Comparison of ENCODE assay signal across 1 cellular context in genomic region chr17:72403713-72404209, GRCh38.
A peak's percentile ranks its signal among the peaks of the same experiment; 100 is the strongest.
TF ChIP-seq lines count a peak whose summit lies in the region.

No MANE protein-coding gene starts in this region.

TF ChIP-seq in HepG2, 621 proteins besides CTCF, POLR2A, EP300 and RAD21 (continued from another document and continues in another):
- TF ChIP-seq TCF7L2 (IDR thresholded peaks at IDR 0.05; ENCODE audit: low read depth, low read length) (peak; percentile 83; the same call in 1 of the 2 replicates), KDM5B (CRISPR knock-in tag; IDR thresholded peaks at IDR 0.05; ENCODE audit: borderline replicate concordance) (no peak), POGZ (CRISPR knock-in tag; IDR thresholded peaks at IDR 0.05) (peak; percentile 95), ZNF225 (CRISPR knock-in tag; IDR thresholded peaks at IDR 0.05) (no peak), SNAPC4 (CRISPR knock-in tag; IDR thresholded peaks at IDR 0.05) (no peak), RNF2 (conservative IDR thresholded peaks at IDR 0.05; ENCODE audit: low read depth) (no peak), ZNF441 (CRISPR knock-in tag; IDR thresholded peaks at IDR 0.05; ENCODE audit: borderline replicate concordance) (no peak), HNF1A (IDR thresholded peaks at IDR 0.05; ENCODE audit: low read depth) (peak; percentile 98), HNF1A (CRISPR knock-in tag; IDR thresholded peaks at IDR 0.05; ENCODE audit: borderline replicate concordance) (peak; percentile 99), RXRA (CRISPR knock-in tag; IDR thresholded peaks at IDR 0.05) (peak; percentile 85; the same call in 1 of the 2 replicates), ISL2 (CRISPR knock-in tag; IDR thresholded peaks at IDR 0.05) (peak; percentile 99), NRL (CRISPR knock-in tag; IDR thresholded peaks at IDR 0.05; ENCODE audit: borderline replicate concordance) (no peak), THYN1 (CRISPR knock-in tag; IDR thresholded peaks at IDR 0.05; ENCODE audit: borderline replicate concordance, low read depth) (no peak), ZNF792 (CRISPR knock-in tag; IDR thresholded peaks at IDR 0.05) (peak; percentile 89), SRSF9 (IDR thresholded peaks at IDR 0.05; ENCODE audit: borderline replicate concordance, insufficient read depth, low read depth, low read length, poor library complexity, severe bottlenecking) (no peak), DBP (CRISPR knock-in tag; IDR thresholded peaks at IDR 0.05; ENCODE audit: not compliant biosample characterization) (no peak), ZNF687 (CRISPR knock-in tag; IDR thresholded peaks at IDR 0.05) (peak; percentile 15; the same call in 1 of the 2 replicates), PAWR (CRISPR knock-in tag; IDR thresholded peaks at IDR 0.05; ENCODE audit: borderline replicate concordance) (no peak), PAX8 (CRISPR knock-in tag; IDR thresholded peaks at IDR 0.05; ENCODE audit: borderline replicate concordance) (no peak), KDM5A (IDR thresholded peaks at IDR 0.05; ENCODE audit: borderline replicate concordance, low read length) (no peak; the same call in 1 of the 2 replicates), NR2F1 (CRISPR knock-in tag; IDR thresholded peaks at IDR 0.05) (peak in 1 of 2 experiments; percentile 53; a peak in 1 of 4 replicates), NFKB2 (CRISPR knock-in tag; IDR thresholded peaks at IDR 0.05; ENCODE audit: borderline replicate concordance) (no peak), ZKSCAN5 (CRISPR knock-in tag; IDR thresholded peaks at IDR 0.05) (no peak), ATF3 (CRISPR knock-in tag; IDR thresholded peaks at IDR 0.05) (peak; percentile 67), TMF1 (CRISPR knock-in tag; IDR thresholded peaks at IDR 0.05; ENCODE audit: low read depth) (no peak), HNRNPK (IDR thresholded peaks at IDR 0.05; ENCODE audit: low read depth, low read length, poor library complexity, severe bottlenecking) (no peak), ZNF562 (CRISPR knock-in tag; IDR thresholded peaks at IDR 0.05; ENCODE audit: borderline replicate concordance) (no peak), NFE2 (CRISPR knock-in tag; IDR thresholded peaks at IDR 0.05) (no peak), ATM (IDR thresholded peaks at IDR 0.05; ENCODE audit: borderline replicate concordance) (no peak), NFAT5 (CRISPR knock-in tag; IDR thresholded peaks at IDR 0.05) (no peak), RFX3 (CRISPR knock-in tag; IDR thresholded peaks at IDR 0.05) (no peak), FOXP4 (CRISPR knock-in tag; IDR thresholded peaks at IDR 0.05) (peak; percentile 98), WIZ (CRISPR knock-in tag; IDR thresholded peaks at IDR 0.05) (no peak), ZFP41 (CRISPR knock-in tag; IDR thresholded peaks at IDR 0.05; ENCODE audit: borderline replicate concordance) (no peak)
